ENCODE assay signal across 21 cellular contexts in the genomic region with DNA sequence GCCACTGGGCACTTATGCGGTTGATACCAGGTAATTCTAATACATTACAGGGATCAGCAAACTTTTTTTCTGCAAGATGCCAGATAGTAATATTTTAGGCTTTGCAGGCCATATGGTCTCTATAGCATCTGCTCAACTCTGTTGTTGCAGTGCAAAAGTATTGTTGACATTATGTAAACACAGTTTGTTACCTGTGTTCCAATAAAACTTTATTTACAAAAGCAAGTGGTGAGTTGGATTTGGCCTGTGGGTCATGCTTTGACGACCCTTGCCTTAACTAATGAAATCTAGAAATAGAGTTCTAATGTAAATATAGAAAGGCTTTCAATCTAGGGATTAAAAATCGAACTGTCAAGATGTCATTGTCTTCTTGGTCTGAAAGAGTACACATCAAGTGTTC.
"Had no signal": no experiment of that assay in that cellular context is flagged by ENCODE, and none has a peak within 500 bp of the region (broad histone marks: within the 10 kb centered on the region; RNA-seq: fewer than 3 reads in every experiment).

No MANE protein-coding gene starts in this region.

- H3K4me3 Mint-ChIP-seq: mesothelial cell of epicardium had no signal

- H3K4me3 ChIP-seq: dorsolateral prefrontal cortex, heart left ventricle, sigmoid colon, skin epidermis, stomach, thoracic aorta, transverse colon had no signal

- FAIRE-seq: frontal cortex, islet of Langerhans had no signal

- DNase-seq: cortex of kidney; dorsolateral prefrontal cortex; effector CD8-positive, alpha-beta T cell; heart left ventricle; hippocampal formation; kidney glomerular epithelial cell; mammary epithelial cell; posterior cingulate gyrus; sigmoid colon; stimulated activated CD4-positive, alpha-beta T cell treated with anti-CD3 and anti-CD28 coated beads, Interleukin-2, amount 100 ng/mL, for 24 hours; stimulated activated CD4-positive, alpha-beta T cell treated with anti-CD3 and anti-CD28 coated beads, Interleukin-4, amount 100 ng/mL, for 4 hours; stimulated activated naive CD4-positive, alpha-beta T cell; stomach; substantia nigra; transverse colon had no signal

- H3K27ac ChIP-seq: dorsolateral prefrontal cortex, heart left ventricle, neutrophil, skin epidermis, stomach, thoracic aorta, transverse colon had no signal

- H3K36me3 ChIP-seq: heart left ventricle, neutrophil, sigmoid colon, stomach, thoracic aorta, transverse colon had no signal

- H3K9me3 ChIP-seq: heart left ventricle, neutrophil, sigmoid colon, stomach, thoracic aorta, transverse colon had no signal

- H3K27me3 ChIP-seq: dorsolateral prefrontal cortex, heart left ventricle, neutrophil, sigmoid colon, stomach, transverse colon had no signal

- ATAC-seq: heart left ventricle had no signal
